7 cellular contexts compared by ENCODE assay signal in genomic region chr1:40344597-40344996, GRCh38. TPM values are rescaled to one million over a fixed set of nuclear protein-coding genes. Genes with fewer than 3 reads are reported as not detected.
DNase-seq lines count a peak whose midpoint lies in the region; ATAC-seq and TF ChIP-seq lines count a peak whose summit lies in the region.

No MANE protein-coding gene starts in this region.

- H3K4me1 Mint-ChIP-seq in HFFc6 (ENCODE audit: low read depth): peaks cover 15% of the 10 kb centered on the region
- peaks cover 49% of the 10 kb centered on the region for H3K4me1 Mint-ChIP-seq in T-helper 1 cell treated with Interleukin-12 subunit alpha and Interleukin-12 subunit beta and Interleukin-4 antibody, amounts not matched to agents 30 μg/mL and 1 μg/mL, for 36 hours (ENCODE audit: low read depth)

- peak overlapping the region; percentile 38; the same call in 1 of the 2 replicates for H3K27ac Mint-ChIP-seq in HFFc6
- H3K27ac Mint-ChIP-seq in T-helper 1 cell treated with Interleukin-12 subunit alpha and Interleukin-12 subunit beta and Interleukin-4 antibody, amounts not matched to agents 30 μg/mL and 1 μg/mL, for 36 hours: peak overlapping the region; percentile 80

- H3K9me3 Mint-ChIP-seq in HFFc6: peaks cover 10% of the 10 kb centered on the region
- no peaks in the 10 kb centered on the region for H3K9me3 Mint-ChIP-seq in T-helper 1 cell treated with Interleukin-12 subunit alpha and Interleukin-12 subunit beta and Interleukin-4 antibody, amounts not matched to agents 30 μg/mL and 1 μg/mL, for 36 hours

- DNase-seq in HFFc6 (peak; percentile 34), pons (ENCODE audit: low spot score) (peak; percentile 68)
- no peak for DNase-seq in stimulated activated naive CD4-positive, alpha-beta T cell treated with Interleukin-2 at 50 U/mL for 16 hours (lab: John Stamatoyannopoulos, UW)

- TF ChIP-seq CTCF in HFFc6 (IDR thresholded peaks at IDR 0.05): no peak

- ATAC-seq in esophagus mucosa (peak; percentile 55), GM21529 (IDR thresholded peaks at IDR 0.05; ENCODE audit: unreplicated experiment) (no peak), GM18909 (IDR thresholded peaks at IDR 0.05; ENCODE audit: poor library complexity, unreplicated experiment) (no peak)

- peaks cover 9% of the 10 kb centered on the region for H3K27me3 Mint-ChIP-seq in HFFc6 (ENCODE audit: insufficient read depth)
- H3K27me3 Mint-ChIP-seq in T-helper 1 cell treated with Interleukin-12 subunit alpha and Interleukin-12 subunit beta and Interleukin-4 antibody, amounts not matched to agents 30 μg/mL and 1 μg/mL, for 36 hours (ENCODE audit: low read depth): no peaks in the 10 kb centered on the region

- peak overlapping the region; percentile 43 for H3K4me3 Mint-ChIP-seq in HFFc6
- peak overlapping the region; percentile 85 for H3K4me3 Mint-ChIP-seq in T-helper 1 cell treated with Interleukin-12 subunit alpha and Interleukin-12 subunit beta and Interleukin-4 antibody, amounts not matched to agents 30 μg/mL and 1 μg/mL, for 36 hours

- H3K36me3 Mint-ChIP-seq in HFFc6 (ENCODE audit: low read depth): peaks cover 9% of the 10 kb centered on the region; the same call in 1 of the 2 replicates
- H3K36me3 Mint-ChIP-seq in T-helper 1 cell treated with Interleukin-12 subunit alpha and Interleukin-12 subunit beta and Interleukin-4 antibody, amounts not matched to agents 30 μg/mL and 1 μg/mL, for 36 hours (ENCODE audit: low read depth): peaks cover 2% of the 10 kb centered on the region

RNA-seq across cellular contexts. Expression of gene COL9A2, which starts 27.5 kb away (rescaled TPM):
- total RNA-seq in HFFc6 (2021; fragmentation: NEBNext Ultra II Directional; extraction: Animal tissue kit (Norgen Biotek cat#: 25700)): under 1 TPM; 0.07 to 0.48 (median 0.32) TPM
- total RNA-seq in esophagus mucosa: 0.64 TPM

RNA-seq across cellular contexts. Expression of gene SMAP2, which starts 28.9 kb away (rescaled TPM):
- total RNA-seq in HFFc6 (2021; fragmentation: NEBNext Ultra II Directional; extraction: Animal tissue kit (Norgen Biotek cat#: 25700)): 10 to 100 TPM; 27.7 to 37.5 (median 32.7) TPM
- 17.9 TPM for total RNA-seq in esophagus mucosa
